ENCODE assay signal across 8 cellular contexts in the genomic region with DNA sequence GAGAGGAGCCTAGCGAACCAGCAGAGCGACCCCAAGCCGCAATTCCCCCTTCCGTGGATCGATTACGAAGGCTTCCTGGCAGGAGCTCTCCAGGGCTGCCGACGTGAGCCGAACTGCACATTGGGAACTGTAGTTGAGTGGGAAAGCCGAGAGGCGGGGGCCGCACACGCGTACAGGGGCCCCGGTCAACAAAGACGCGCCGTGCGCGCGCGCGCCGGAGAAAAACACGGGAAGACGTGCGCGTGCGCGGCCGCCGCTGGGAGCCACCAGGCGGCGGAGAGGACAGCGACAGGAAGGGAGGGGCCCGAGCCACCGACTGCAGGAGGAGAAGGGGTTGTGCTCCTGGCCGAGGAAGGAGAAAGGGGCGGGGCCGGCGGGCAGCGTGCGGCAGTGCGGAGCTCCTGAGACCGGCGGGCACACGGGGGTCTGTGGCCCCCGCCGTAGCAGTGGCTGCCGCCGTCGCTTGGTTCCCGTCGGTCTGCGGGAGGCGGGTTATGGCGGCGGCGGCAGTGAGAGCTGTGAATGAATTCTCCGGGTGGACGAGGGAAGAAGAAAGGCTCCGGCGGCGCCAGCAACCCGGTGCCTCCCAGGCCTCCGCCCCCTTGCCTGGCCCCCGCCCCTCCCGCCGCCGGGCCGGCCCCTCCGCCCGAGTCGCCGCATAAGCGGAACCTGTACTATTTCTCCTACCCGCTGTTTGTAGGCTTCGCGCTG. TPM values are rescaled to one million over a fixed set of nuclear protein-coding genes. Genes with fewer than 3 reads are reported as not detected.
DNase-seq lines count a peak whose midpoint lies in the region; ATAC-seq and TF ChIP-seq lines count a peak whose summit lies in the region.

A gene with protein sequence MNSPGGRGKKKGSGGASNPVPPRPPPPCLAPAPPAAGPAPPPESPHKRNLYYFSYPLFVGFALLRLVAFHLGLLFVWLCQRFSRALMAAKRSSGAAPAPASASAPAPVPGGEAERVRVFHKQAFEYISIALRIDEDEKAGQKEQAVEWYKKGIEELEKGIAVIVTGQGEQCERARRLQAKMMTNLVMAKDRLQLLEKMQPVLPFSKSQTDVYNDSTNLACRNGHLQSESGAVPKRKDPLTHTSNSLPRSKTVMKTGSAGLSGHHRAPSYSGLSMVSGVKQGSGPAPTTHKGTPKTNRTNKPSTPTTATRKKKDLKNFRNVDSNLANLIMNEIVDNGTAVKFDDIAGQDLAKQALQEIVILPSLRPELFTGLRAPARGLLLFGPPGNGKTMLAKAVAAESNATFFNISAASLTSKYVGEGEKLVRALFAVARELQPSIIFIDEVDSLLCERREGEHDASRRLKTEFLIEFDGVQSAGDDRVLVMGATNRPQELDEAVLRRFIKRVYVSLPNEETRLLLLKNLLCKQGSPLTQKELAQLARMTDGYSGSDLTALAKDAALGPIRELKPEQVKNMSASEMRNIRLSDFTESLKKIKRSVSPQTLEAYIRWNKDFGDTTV (plus strand): TSS at position 247 of the 711 bp plus-strand sequence. CDS start 276 bp downstream, at position 523.

- H3K9me3 ChIP-seq in WERI-Rb-1 (ENCODE audit: severe bottlenecking) = no peaks in the 10 kb centered on the region
- no peaks in the 10 kb centered on the region for H3K9me3 ChIP-seq in mammary epithelial cell (replicated peaks; ENCODE audit: insufficient read depth, low read length)
- no peaks in the 10 kb centered on the region for H3K9me3 ChIP-seq in iPS-20b (ENCODE audit: insufficient read depth, low read depth, low read length)

- intact Hi-C loops in mammary epithelial cell (cut with micrococcal nuclease) = loop anchor here (2.0 to 5.0 kb wide), 3 partner anchors 25 to 146 kb away; a partner anchor contains a TSS

- no TSS peak for BruUV-seq in mammary epithelial cell (replicated peaks; lab: Mats Ljungman, UMichigan)

- H3K36me3 ChIP-seq in WERI-Rb-1 (peaks cover 13% of the 10 kb centered on the region), mammary epithelial cell (ENCODE audit: insufficient read depth, low read length) (peaks cover 3% of the 10 kb centered on the region), iPS-20b (ENCODE audit: insufficient read depth, low read depth, low read length) (no peaks in the 10 kb centered on the region)

- DNase-seq in AG08396 (ENCODE audit: low spot score) = peak; percentile 98
- peak; percentile 99 for DNase-seq in NCI-H2227 (lab: John Stamatoyannopoulos, UW; ENCODE audit: unreplicated experiment)
- peak; percentile 99 for DNase-seq in WERI-Rb-1
- DNase-seq in mammary epithelial cell = peak; percentile 97

- dilution Hi-C loops in mammary epithelial cell (cut with HindIII; ENCODE audit: low sequenced_read_pairs) = no loop called here

- CTCF ChIA-PET in mammary epithelial cell (lab: Charles Lee; ENCODE audit: low non-redundant PET) = interaction anchor here (1.0 kb wide), 1 partner anchor 24 kb away, joined by 7 read pairs; a partner anchor contains a TSS

- 2% methylated on average over 25 of the region's 79 CpGs for WGBS in mammary epithelial cell (ENCODE audit: low coverage, missing lambda C conversion rate)

- H3K4me3 ChIP-seq in WERI-Rb-1 (ENCODE audit: low read depth, low read length) = peak within 1 kb of the TSS; percentile 98
- H3K4me3 ChIP-seq in mammary epithelial cell (replicated peaks in 1 of 3; ENCODE audit: insufficient read depth in 1 of 3, low read depth in 2 of 3, low read length in 3 of 3) = peak within 1 kb of the TSS; percentile 74 to 98 (median 75)
- H3K4me3 ChIP-seq in iPS-20b (ENCODE audit: low read length) = peak within 1 kb of the TSS; percentile 96
- peak within 1 kb of the TSS; percentile 66 to 80 (median 69) for H3K4me3 ChIP-seq in skin epidermis

- in situ Hi-C loops in mammary epithelial cell (cut with MboI; ENCODE audit: low sequenced_read_pairs in 2 of 2) = no loop called here

- no peaks in the 10 kb centered on the region for H4K20me1 ChIP-seq in mammary epithelial cell (ENCODE audit: insufficient read depth, low read length)

- H3K4me2 ChIP-seq in mammary epithelial cell (ENCODE audit: insufficient read depth, low read depth, low read length) = peak within 1 kb of the TSS; percentile 98

- H2AFZ ChIP-seq in mammary epithelial cell (ENCODE audit: low read depth, low read length) = peak within 1 kb of the TSS; percentile 100

- peaks cover 25% of the 10 kb centered on the region for H3K4me1 ChIP-seq in mammary epithelial cell (ENCODE audit: insufficient read depth, low read length)
- peaks cover 6% of the 10 kb centered on the region for H3K4me1 ChIP-seq in iPS-20b (ENCODE audit: insufficient read depth, low read length)

- H3K9ac ChIP-seq in mammary epithelial cell (ENCODE audit: insufficient read depth, low read length) (peak within 1 kb of the TSS; percentile 81), iPS-20b (ENCODE audit: low read depth, low read length) (peak within 1 kb of the TSS; percentile 83)

- H3K79me2 ChIP-seq in mammary epithelial cell (ENCODE audit: insufficient read depth, low read length) = peaks cover 29% of the 10 kb centered on the region

- ATAC-seq in GM18907 (IDR thresholded peaks at IDR 0.05; ENCODE audit: unreplicated experiment) (peak; percentile 97), HG03159 (IDR thresholded peaks at IDR 0.05; ENCODE audit: unreplicated experiment) (peak; percentile 94)

- peak; percentile 29 for TF ChIP-seq CTCF in WERI-Rb-1 (IDR thresholded peaks at IDR 0.05; ENCODE audit: low read depth, low read length)
- TF ChIP-seq CTCF in mammary epithelial cell (conservative IDR thresholded peaks at IDR 0.05 in 1 of 2, IDR thresholded peaks at IDR 0.05 in 1 of 2; ENCODE audit: extremely low read depth in 1 of 2, insufficient read depth in 1 of 2, low read depth in 1 of 2, low read length in 2 of 2) = peak; percentile 4 to 61

- no peaks in the 10 kb centered on the region for H3K27me3 ChIP-seq in WERI-Rb-1 (ENCODE audit: insufficient read depth, low read depth, severe bottlenecking)
- no peaks in the 10 kb centered on the region for H3K27me3 ChIP-seq in mammary epithelial cell (ENCODE audit: insufficient read depth, low read length)
- no peaks in the 10 kb centered on the region for H3K27me3 ChIP-seq in iPS-20b (ENCODE audit: insufficient read depth, low read length)

- H3K27ac ChIP-seq in WERI-Rb-1 = peak within 1 kb of the TSS; percentile 90
- H3K27ac ChIP-seq in mammary epithelial cell (ENCODE audit: insufficient read depth, low read depth, low read length) = peak within 1 kb of the TSS; percentile 56
- peak within 1 kb of the TSS; percentile 95 for H3K27ac ChIP-seq in iPS-20b (ENCODE audit: low read length)
- peak within 1 kb of the TSS; percentile 68 to 95 (median 89) for H3K27ac ChIP-seq in skin epidermis

RNA-seq across cellular contexts. Expression of the gene that starts here (rescaled TPM):
- 10 to 100 TPM; 13.7 to 22.5 TPM for total RNA-seq in mammary epithelial cell
- polyA plus RNA-seq in mammary epithelial cell = 5.8 TPM
- polyA minus RNA-seq in mammary epithelial cell = 10.0 TPM

Comparison
In these comparisons a context has a peak if more than half of its experiments do, and no peak if none do; other contexts are left out.
1. Peak in every context shown above with its lines: DNase-seq, ATAC-seq, H3K4me3 ChIP-seq and H3K27ac ChIP-seq.